In the genomic region with DNA sequence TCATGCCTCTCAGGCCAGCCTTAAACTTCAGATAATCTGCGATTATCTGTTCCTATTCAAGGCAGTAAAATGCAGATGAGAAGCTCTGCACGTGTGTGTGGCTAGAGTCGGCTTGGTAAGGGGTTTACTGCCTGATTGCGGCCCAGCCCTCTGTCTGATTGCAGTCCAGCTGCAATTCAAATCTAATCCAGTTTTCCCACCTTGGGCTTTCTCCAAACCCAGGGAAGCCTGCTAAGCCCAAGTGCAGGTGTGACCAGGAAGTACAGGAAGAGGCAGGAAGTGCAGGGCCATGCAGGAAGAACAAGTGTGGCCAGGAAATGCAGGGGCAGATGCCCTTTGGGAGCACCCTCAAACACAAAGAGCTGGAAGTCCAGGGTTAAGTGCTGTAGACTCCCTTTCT, we compare ENCODE assay signal across 23 cellular contexts.
"Had no signal": no experiment of that assay in that cellular context is flagged by ENCODE, and none has a peak within 500 bp of the region (broad histone marks: within the 10 kb centered on the region; RNA-seq: fewer than 3 reads in every experiment).

No MANE protein-coding gene starts in this region.

- DNase-seq: effector CD8-positive, alpha-beta T cell; endodermal cell; foreskin fibroblast; gastrocnemius medialis; head of caudate nucleus; left lung; mesenchymal stem cell; midbrain; naive thymus-derived CD8-positive, alpha-beta T cell; nephron progenitor cell; nucleus accumbens; sigmoid colon; spleen; stimulated activated naive B cell treated with anti-CD40 and anti-IgM and Interleukin-4, amounts not matched to agents 10 μg/mL and 1 μg/mL and 100 μg/mL, for 72 hours; trophoblast cell had no signal

- H3K9me3 ChIP-seq: gastrocnemius medialis, prostate gland, sigmoid colon, thoracic aorta had no signal

- FAIRE-seq: colon, keratinocyte had no signal

- H3K4me3 ChIP-seq: gastrocnemius medialis, left lung, prostate gland, right atrium auricular region, sigmoid colon, spleen, thoracic aorta, vagina had no signal

- H3K36me3 ChIP-seq: gastrocnemius medialis, prostate gland, right atrium auricular region, sigmoid colon, thoracic aorta, vagina had no signal

- H3K27ac ChIP-seq: epithelial cell of prostate, gastrocnemius medialis, left lung, prostate gland, right atrium auricular region, sigmoid colon, spleen, thoracic aorta, vagina had no signal

- H3K4me1 ChIP-seq: gastrocnemius medialis, left lung, prostate gland, right atrium auricular region, sigmoid colon, spleen, vagina had no signal

- H3K27me3 ChIP-seq: gastrocnemius medialis, left lung, right atrium auricular region, sigmoid colon, spleen, vagina had no signal

- ATAC-seq: esophagus mucosa; gastrocnemius medialis; left lung; naive thymus-derived CD8-positive, alpha-beta T cell; stimulated activated naive B cell treated with anti-CD40 and anti-IgM and Interleukin-4, amounts not matched to agents 10 μg/mL and 1 μg/mL and 100 μg/mL, for 72 hours had no signal
